Comparison of ENCODE assay signal across 1 cellular context in genomic region chr5:179732412-179732917, GRCh38.
TF ChIP-seq lines count a peak whose summit lies in the region.

A gene with protein sequence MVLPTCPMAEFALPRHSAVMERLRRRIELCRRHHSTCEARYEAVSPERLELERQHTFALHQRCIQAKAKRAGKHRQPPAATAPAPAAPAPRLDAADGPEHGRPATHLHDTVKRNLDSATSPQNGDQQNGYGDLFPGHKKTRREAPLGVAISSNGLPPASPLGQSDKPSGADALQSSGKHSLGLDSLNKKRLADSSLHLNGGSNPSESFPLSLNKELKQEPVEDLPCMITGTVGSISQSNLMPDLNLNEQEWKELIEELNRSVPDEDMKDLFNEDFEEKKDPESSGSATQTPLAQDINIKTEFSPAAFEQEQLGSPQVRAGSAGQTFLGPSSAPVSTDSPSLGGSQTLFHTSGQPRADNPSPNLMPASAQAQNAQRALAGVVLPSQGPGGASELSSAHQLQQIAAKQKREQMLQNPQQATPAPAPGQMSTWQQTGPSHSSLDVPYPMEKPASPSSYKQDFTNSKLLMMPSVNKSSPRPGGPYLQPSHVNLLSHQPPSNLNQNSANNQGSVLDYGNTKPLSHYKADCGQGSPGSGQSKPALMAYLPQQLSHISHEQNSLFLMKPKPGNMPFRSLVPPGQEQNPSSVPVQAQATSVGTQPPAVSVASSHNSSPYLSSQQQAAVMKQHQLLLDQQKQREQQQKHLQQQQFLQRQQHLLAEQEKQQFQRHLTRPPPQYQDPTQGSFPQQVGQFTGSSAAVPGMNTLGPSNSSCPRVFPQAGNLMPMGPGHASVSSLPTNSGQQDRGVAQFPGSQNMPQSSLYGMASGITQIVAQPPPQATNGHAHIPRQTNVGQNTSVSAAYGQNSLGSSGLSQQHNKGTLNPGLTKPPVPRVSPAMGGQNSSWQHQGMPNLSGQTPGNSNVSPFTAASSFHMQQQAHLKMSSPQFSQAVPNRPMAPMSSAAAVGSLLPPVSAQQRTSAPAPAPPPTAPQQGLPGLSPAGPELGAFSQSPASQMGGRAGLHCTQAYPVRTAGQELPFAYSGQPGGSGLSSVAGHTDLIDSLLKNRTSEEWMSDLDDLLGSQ (plus strand): TSS chr5:179732822. CDS start chr5:179733113, 291 bp downstream.

TF ChIP-seq in K562, 482 proteins besides CTCF, POLR2A, EP300 and RAD21 (continued from another document and continues in another):
- TF ChIP-seq, protein P1, sequence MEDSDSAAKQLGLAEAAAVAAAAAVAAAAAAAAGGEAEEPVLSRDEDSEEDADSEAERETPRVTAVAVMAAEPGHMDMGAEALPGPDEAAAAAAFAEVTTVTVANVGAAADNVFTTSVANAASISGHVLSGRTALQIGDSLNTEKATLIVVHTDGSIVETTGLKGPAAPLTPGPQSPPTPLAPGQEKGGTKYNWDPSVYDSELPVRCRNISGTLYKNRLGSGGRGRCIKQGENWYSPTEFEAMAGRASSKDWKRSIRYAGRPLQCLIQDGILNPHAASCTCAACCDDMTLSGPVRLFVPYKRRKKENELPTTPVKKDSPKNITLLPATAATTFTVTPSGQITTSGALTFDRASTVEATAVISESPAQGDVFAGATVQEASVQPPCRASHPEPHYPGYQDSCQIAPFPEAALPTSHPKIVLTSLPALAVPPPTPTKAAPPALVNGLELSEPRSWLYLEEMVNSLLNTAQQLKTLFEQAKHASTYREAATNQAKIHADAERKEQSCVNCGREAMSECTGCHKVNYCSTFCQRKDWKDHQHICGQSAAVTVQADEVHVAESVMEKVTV (CRISPR knock-in tag; IDR thresholded peaks at IDR 0.05): no peak
- TF ChIP-seq, protein P2, sequence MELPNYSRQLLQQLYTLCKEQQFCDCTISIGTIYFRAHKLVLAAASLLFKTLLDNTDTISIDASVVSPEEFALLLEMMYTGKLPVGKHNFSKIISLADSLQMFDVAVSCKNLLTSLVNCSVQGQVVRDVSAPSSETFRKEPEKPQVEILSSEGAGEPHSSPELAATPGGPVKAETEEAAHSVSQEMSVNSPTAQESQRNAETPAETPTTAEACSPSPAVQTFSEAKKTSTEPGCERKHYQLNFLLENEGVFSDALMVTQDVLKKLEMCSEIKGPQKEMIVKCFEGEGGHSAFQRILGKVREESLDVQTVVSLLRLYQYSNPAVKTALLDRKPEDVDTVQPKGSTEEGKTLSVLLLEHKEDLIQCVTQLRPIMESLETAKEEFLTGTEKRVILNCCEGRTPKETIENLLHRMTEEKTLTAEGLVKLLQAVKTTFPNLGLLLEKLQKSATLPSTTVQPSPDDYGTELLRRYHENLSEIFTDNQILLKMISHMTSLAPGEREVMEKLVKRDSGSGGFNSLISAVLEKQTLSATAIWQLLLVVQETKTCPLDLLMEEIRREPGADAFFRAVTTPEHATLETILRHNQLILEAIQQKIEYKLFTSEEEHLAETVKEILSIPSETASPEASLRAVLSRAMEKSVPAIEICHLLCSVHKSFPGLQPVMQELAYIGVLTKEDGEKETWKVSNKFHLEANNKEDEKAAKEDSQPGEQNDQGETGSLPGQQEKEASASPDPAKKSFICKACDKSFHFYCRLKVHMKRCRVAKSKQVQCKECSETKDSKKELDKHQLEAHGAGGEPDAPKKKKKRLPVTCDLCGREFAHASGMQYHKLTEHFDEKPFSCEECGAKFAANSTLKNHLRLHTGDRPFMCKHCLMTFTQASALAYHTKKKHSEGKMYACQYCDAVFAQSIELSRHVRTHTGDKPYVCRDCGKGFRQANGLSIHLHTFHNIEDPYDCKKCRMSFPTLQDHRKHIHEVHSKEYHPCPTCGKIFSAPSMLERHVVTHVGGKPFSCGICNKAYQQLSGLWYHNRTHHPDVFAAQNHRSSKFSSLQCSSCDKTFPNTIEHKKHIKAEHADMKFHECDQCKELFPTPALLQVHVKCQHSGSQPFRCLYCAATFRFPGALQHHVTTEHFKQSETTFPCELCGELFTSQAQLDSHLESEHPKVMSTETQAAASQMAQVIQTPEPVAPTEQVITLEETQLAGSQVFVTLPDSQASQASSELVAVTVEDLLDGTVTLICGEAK (IDR thresholded peaks at IDR 0.05): 0 out of 2 replicates have a peak, but pooled peaks have one; percentile 47
- TF ChIP-seq, protein P2 (CRISPR knock-in tag; IDR thresholded peaks at IDR 0.05): no peak
- TF ChIP-seq ZNF717 (CRISPR knock-in tag; IDR thresholded peaks at IDR 0.05): no peak
- TF ChIP-seq SETDB1 (IDR thresholded peaks at IDR 0.05; ENCODE audit: low read length): no peak
- TF ChIP-seq ZNF511 (CRISPR knock-in tag; IDR thresholded peaks at IDR 0.05): no peak
- TF ChIP-seq ZNF668 (CRISPR knock-in tag; IDR thresholded peaks at IDR 0.05): no peak
- no peak for TF ChIP-seq NCOR1 (IDR thresholded peaks at IDR 0.05)
- no peak for TF ChIP-seq ETS2 (tag; IDR thresholded peaks at IDR 0.05; ENCODE audit: borderline replicate concordance, poor library complexity, severe bottlenecking)
- TF ChIP-seq TAF9B (IDR thresholded peaks at IDR 0.05; ENCODE audit: partially characterized antibody): peak; percentile 87
- TF ChIP-seq CEBPG (CRISPR knock-in tag; IDR thresholded peaks at IDR 0.05): no peak
- no peak for TF ChIP-seq CEBPG (tag; conservative IDR thresholded peaks at IDR 0.05 in 1 of 2, IDR thresholded peaks at IDR 0.05 in 1 of 2)
- TF ChIP-seq HNRNPH1 (optimal IDR thresholded peaks at IDR 0.05; ENCODE audit: low read depth, low read length): no peak
- no peak for TF ChIP-seq SREBF2 (CRISPR knock-in tag; IDR thresholded peaks at IDR 0.05)
- no peak for TF ChIP-seq ZNF79 (CRISPR knock-in tag; IDR thresholded peaks at IDR 0.05; ENCODE audit: low read depth)
- TF ChIP-seq, protein P3, sequence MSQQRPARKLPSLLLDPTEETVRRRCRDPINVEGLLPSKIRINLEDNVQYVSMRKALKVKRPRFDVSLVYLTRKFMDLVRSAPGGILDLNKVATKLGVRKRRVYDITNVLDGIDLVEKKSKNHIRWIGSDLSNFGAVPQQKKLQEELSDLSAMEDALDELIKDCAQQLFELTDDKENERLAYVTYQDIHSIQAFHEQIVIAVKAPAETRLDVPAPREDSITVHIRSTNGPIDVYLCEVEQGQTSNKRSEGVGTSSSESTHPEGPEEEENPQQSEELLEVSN (IDR thresholded peaks at IDR 0.05; ENCODE audit: borderline replicate concordance in 1 of 2, extremely low read depth in 1 of 2, insufficient read depth in 1 of 2, insufficient read length in 1 of 2, low read depth in 1 of 2, low read length in 1 of 2, poor library complexity in 1 of 2, severe bottlenecking in 1 of 2): peak in 1 of 2 experiments; percentile 32
- TF ChIP-seq, protein P4, sequence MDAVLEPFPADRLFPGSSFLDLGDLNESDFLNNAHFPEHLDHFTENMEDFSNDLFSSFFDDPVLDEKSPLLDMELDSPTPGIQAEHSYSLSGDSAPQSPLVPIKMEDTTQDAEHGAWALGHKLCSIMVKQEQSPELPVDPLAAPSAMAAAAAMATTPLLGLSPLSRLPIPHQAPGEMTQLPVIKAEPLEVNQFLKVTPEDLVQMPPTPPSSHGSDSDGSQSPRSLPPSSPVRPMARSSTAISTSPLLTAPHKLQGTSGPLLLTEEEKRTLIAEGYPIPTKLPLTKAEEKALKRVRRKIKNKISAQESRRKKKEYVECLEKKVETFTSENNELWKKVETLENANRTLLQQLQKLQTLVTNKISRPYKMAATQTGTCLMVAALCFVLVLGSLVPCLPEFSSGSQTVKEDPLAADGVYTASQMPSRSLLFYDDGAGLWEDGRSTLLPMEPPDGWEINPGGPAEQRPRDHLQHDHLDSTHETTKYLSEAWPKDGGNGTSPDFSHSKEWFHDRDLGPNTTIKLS (IDR thresholded peaks at IDR 0.05; ENCODE audit: borderline replicate concordance, low read depth): no peak
- no peak; the same call in 1 of the 2 replicates for TF ChIP-seq GTF2F1 (IDR thresholded peaks at IDR 0.05; ENCODE audit: low read depth, low read length)
- TF ChIP-seq SAFB (IDR thresholded peaks at IDR 0.05; ENCODE audit: borderline replicate concordance, low read depth, low read length): no peak
- no peak for TF ChIP-seq ZNF408 (CRISPR knock-in tag; IDR thresholded peaks at IDR 0.05; ENCODE audit: low read depth)
- TF ChIP-seq ARNT (IDR thresholded peaks at IDR 0.05): no peak
- TF ChIP-seq NFYB (IDR thresholded peaks at IDR 0.05; ENCODE audit: extremely low read depth, insufficient read length): peak; percentile 91
- no peak for TF ChIP-seq ZEB2 (IDR thresholded peaks at IDR 0.05)
- peak in 1 of 2 experiments; percentile 85; a peak in 2 of 4 replicates for TF ChIP-seq SRF (CRISPR knock-in tag; IDR thresholded peaks at IDR 0.05)
- no peak for TF ChIP-seq JUN (IDR thresholded peaks at IDR 0.05; ENCODE audit: borderline replicate concordance, low read depth, low read length)
- no peak for TF ChIP-seq JUN (CRISPR knock-in tag; IDR thresholded peaks at IDR 0.05; ENCODE audit: borderline replicate concordance)
- TF ChIP-seq NUFIP1 (IDR thresholded peaks at IDR 0.05; ENCODE audit: partially characterized antibody): no peak
- TF ChIP-seq ZNF431 (CRISPR knock-in tag; IDR thresholded peaks at IDR 0.05): 0 out of 2 replicates have a peak, but pooled peaks have one; percentile 26
- no peak for TF ChIP-seq MYBL2 (IDR thresholded peaks at IDR 0.05; ENCODE audit: low read depth)
- TF ChIP-seq MYBL2 (CRISPR knock-in tag; IDR thresholded peaks at IDR 0.05; ENCODE audit: borderline replicate concordance): no peak
- TF ChIP-seq CSDE1 (IDR thresholded peaks at IDR 0.05): no peak
- TF ChIP-seq EP400 (IDR thresholded peaks at IDR 0.05): peak; percentile 48
- no peak for TF ChIP-seq ARID3A (IDR thresholded peaks at IDR 0.05; ENCODE audit: borderline replicate concordance, low read depth, low read length)
- TF ChIP-seq C11orf30 (IDR thresholded peaks at IDR 0.05; ENCODE audit: low read depth): no peak
- TF ChIP-seq ZBTB2 (IDR thresholded peaks at IDR 0.05): no peak
- TF ChIP-seq, protein P5, sequence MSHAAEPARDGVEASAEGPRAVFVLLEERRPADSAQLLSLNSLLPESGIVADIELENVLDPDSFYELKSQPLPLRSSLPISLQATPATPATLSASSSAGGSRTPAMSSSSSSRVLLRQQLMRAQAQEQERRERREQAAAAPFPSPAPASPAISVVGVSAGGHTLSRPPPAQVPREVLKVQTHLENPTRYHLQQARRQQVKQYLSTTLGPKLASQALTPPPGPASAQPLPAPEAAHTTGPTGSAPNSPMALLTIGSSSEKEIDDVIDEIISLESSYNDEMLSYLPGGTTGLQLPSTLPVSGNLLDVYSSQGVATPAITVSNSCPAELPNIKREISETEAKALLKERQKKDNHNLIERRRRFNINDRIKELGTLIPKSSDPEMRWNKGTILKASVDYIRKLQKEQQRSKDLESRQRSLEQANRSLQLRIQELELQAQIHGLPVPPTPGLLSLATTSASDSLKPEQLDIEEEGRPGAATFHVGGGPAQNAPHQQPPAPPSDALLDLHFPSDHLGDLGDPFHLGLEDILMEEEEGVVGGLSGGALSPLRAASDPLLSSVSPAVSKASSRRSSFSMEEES (CRISPR knock-in tag; IDR thresholded peaks at IDR 0.05): no peak
- TF ChIP-seq ZNF507 (tag; conservative IDR thresholded peaks at IDR 0.05): no peak
- TF ChIP-seq HMG20B (CRISPR knock-in tag; IDR thresholded peaks at IDR 0.05): no peak
